In genomic region chr3:57688291-57688690, GRCh38 we compare ENCODE assay signal across 23 cellular contexts. TPM values are rescaled to one million over a fixed set of nuclear protein-coding genes. Genes with fewer than 3 reads are reported as not detected.
DNase-seq lines count a peak whose midpoint lies in the region; ATAC-seq, FAIRE-seq and TF ChIP-seq lines count a peak whose summit lies in the region.
"Had no signal": no experiment of that assay in that cellular context is flagged by ENCODE, and none has a peak within 500 bp of the region (broad histone marks: within the 10 kb centered on the region; RNA-seq: fewer than 3 reads in every experiment).

No MANE protein-coding gene starts in this region.

- H2AK5ac ChIP-seq in H1 (ENCODE audit: low read depth, low read length) = no peak overlapping the region
- no peak overlapping the region for H2AK5ac ChIP-seq in neuronal stem cell (ENCODE audit: low read depth, low read length)

- no peaks in the 10 kb centered on the region for H3K9me2 ChIP-seq in MM.1S (replicated peaks; ENCODE audit: insufficient read depth, low read length)

- POLR2A ChIA-PET in H1 (lab: Charles Lee; ENCODE audit: partially characterized antibody) = interaction anchor here (2.1 kb wide), 1 partner anchor 92 kb away, joined by 7 read pairs; the partner anchor contains the start of gene ARF4

- peaks cover 35% of the 10 kb centered on the region for H3K4me1 Mint-ChIP-seq in activated CD4-positive, alpha-beta T cell treated with anti-CD3 and anti-CD28 coated beads, Interleukin-2, amount 10 ng/mL, durations not matched to agents 24 days and 14 days

- no peak overlapping the region for H3K14ac ChIP-seq in H1 (ENCODE audit: insufficient read length)
- no peak overlapping the region for H3K14ac ChIP-seq in neuronal stem cell (ENCODE audit: low read length)

- TF ChIP-seq RAD21 in H1 (IDR thresholded peaks at IDR 0.05 in 1 of 2, conservative IDR thresholded peaks at IDR 0.05 in 1 of 2; ENCODE audit: low read depth in 2 of 2, low read length in 2 of 2) = no peak

- intact Hi-C loops in activated CD4-positive, alpha-beta T cell treated with anti-CD3 and anti-CD28 coated beads, Interleukin-2, amount 10 ng/mL, durations not matched to agents 24 days and 14 days (cut with micrococcal nuclease) = no loop called here

- peak overlapping the region; percentile 26 for H3K4me3 Mint-ChIP-seq in activated CD4-positive, alpha-beta T cell treated with anti-CD3 and anti-CD28 coated beads, Interleukin-2, amount 10 ng/mL, durations not matched to agents 24 days and 14 days
- H3K4me3 Mint-ChIP-seq: activated CD8-positive, alpha-beta memory T cell treated with anti-CD3 and anti-CD28 coated beads, Interleukin-2, amount 10 ng/mL, durations not matched to agents 7 days and 5 days; activated naive CD4-positive, alpha-beta T cell treated with anti-CD3 and anti-CD28 coated beads for 36 hours; nephron progenitor cell had no signal

- FAIRE-seq in H1 (lab: Jason Lieb, UNC) = no peak

- H3K23ac ChIP-seq in H1 (ENCODE audit: insufficient read length) (no peak overlapping the region), neuronal stem cell (ENCODE audit: low read depth, low read length, poor library complexity) (no peak overlapping the region)

- no peak overlapping the region for H3K27ac Mint-ChIP-seq in activated CD4-positive, alpha-beta T cell treated with anti-CD3 and anti-CD28 coated beads, Interleukin-2, amount 10 ng/mL, durations not matched to agents 24 days and 14 days
- H3K27ac Mint-ChIP-seq: activated CD8-positive, alpha-beta memory T cell treated with anti-CD3 and anti-CD28 coated beads, Interleukin-2, amount 10 ng/mL, durations not matched to agents 7 days and 5 days; activated naive CD4-positive, alpha-beta T cell treated with anti-CD3 and anti-CD28 coated beads for 36 hours; nephron progenitor cell had no signal

- no peaks in the 10 kb centered on the region for H3K9me3 ChIP-seq in MM.1S (replicated peaks; ENCODE audit: insufficient read depth, low read length)
- H3K9me3 ChIP-seq in H1 (ENCODE audit: insufficient read depth in 2 of 2, low read depth in 1 of 2, low read length in 1 of 2) = no peaks in the 10 kb centered on the region
- no peaks in the 10 kb centered on the region for H3K9me3 ChIP-seq in neuronal stem cell (replicated peaks in 1 of 2; ENCODE audit: control insufficient read depth in 2 of 2, insufficient read depth in 1 of 2, low read depth in 1 of 2, low read length in 2 of 2)
- H3K9me3 ChIP-seq: BE2C, gastroesophageal sphincter, transverse colon had no signal

- no peaks in the 10 kb centered on the region for H3K27me3 Mint-ChIP-seq in activated CD4-positive, alpha-beta T cell treated with anti-CD3 and anti-CD28 coated beads, Interleukin-2, amount 10 ng/mL, durations not matched to agents 24 days and 14 days
- H3K27me3 Mint-ChIP-seq: activated CD8-positive, alpha-beta memory T cell treated with anti-CD3 and anti-CD28 coated beads, Interleukin-2, amount 10 ng/mL, durations not matched to agents 7 days and 5 days had no signal

- H4K20me1 ChIP-seq in MM.1S (ENCODE audit: insufficient read depth, low read length) (peaks cover 4% of the 10 kb centered on the region), H1 (replicated peaks in 1 of 2; ENCODE audit: control insufficient read depth in 1 of 2, insufficient read depth in 2 of 2, low read length in 2 of 2) (peaks cover 0 to 3% of the 10 kb centered on the region in 2 experiments)

- H3K27me3 ChIP-seq in MM.1S (replicated peaks; ENCODE audit: insufficient read depth, low read length) = no peaks in the 10 kb centered on the region
- H3K27me3 ChIP-seq in H1 (replicated peaks in 1 of 4; ENCODE audit: control insufficient read depth in 3 of 4, extremely low read depth in 1 of 4, insufficient read depth in 3 of 4, low read length in 3 of 4) = no peaks in the 10 kb centered on the region
- H3K27me3 ChIP-seq in neuronal stem cell (ENCODE audit: control insufficient read depth in 3 of 3, insufficient read depth in 3 of 3, low read depth in 1 of 3, low read length in 3 of 3) = no peaks in the 10 kb centered on the region
- H3K27me3 ChIP-seq: BE2C, brain microvascular endothelial cell, gastroesophageal sphincter, transverse colon had no signal

- H3K18ac ChIP-seq in H1 (ENCODE audit: extremely low read depth, low read length) = no peak overlapping the region
- H3K18ac ChIP-seq in neuronal stem cell (ENCODE audit: low read length) = no peak overlapping the region

- H4K8ac ChIP-seq in H1 (ENCODE audit: extremely low read depth, insufficient read depth, low read length) (no peak overlapping the region), neuronal stem cell (ENCODE audit: low read depth, low read length) (no peak overlapping the region)

- H2BK20ac ChIP-seq in H1 (ENCODE audit: low read length) = no peak overlapping the region

- no peak for TF ChIP-seq POLR2A in H1 (IDR thresholded peaks at IDR 0.05; ENCODE audit: control extremely low read depth in 1 of 2, low read depth in 2 of 2, low read length in 2 of 2)

- H3K36me3 Mint-ChIP-seq in activated CD4-positive, alpha-beta T cell treated with anti-CD3 and anti-CD28 coated beads, Interleukin-2, amount 10 ng/mL, durations not matched to agents 24 days and 14 days (ENCODE audit: low read depth) = peaks cover 7% of the 10 kb centered on the region

- peak overlapping the region; percentile 15 for H3K4me3 ChIP-seq in MM.1S (ENCODE audit: low read length)
- H3K4me3 ChIP-seq in H1 (ENCODE audit: extremely low read depth in 1 of 4, insufficient read depth in 2 of 4, low read depth in 3 of 4, low read length in 4 of 4) = no peak overlapping the region
- no peak overlapping the region for H3K4me3 ChIP-seq in neuronal stem cell (ENCODE audit: low read length in 2 of 2)
- H3K4me3 ChIP-seq: gastroesophageal sphincter, transverse colon had no signal

- H2BK120ac ChIP-seq in H1 (replicated peaks; ENCODE audit: low read depth, low read length) = no peak overlapping the region
- no peak overlapping the region for H2BK120ac ChIP-seq in neuronal stem cell (ENCODE audit: low read depth, low read length)

- TF ChIP-seq CTCF in MM.1S (IDR thresholded peaks at IDR 0.05; ENCODE audit: low read length) (no peak), H1 (IDR thresholded peaks at IDR 0.05; ENCODE audit: control extremely low read depth in 1 of 3, insufficient read depth in 1 of 3, low read depth in 1 of 3, low read length in 3 of 3) (no peak)

- H4K91ac ChIP-seq in H1 (replicated peaks; ENCODE audit: insufficient read length, low read length) (no peak overlapping the region), neuronal stem cell (ENCODE audit: low read depth, low read length, poor library complexity) (no peak overlapping the region)

- H3K79me1 ChIP-seq in H1 (ENCODE audit: low read depth, low read length) = no peaks in the 10 kb centered on the region
- H3K79me1 ChIP-seq in neuronal stem cell (ENCODE audit: low read depth, low read length) = peaks cover 4% of the 10 kb centered on the region

- H3K9ac ChIP-seq in MM.1S (ENCODE audit: low read length) (no peak overlapping the region), H1 (replicated peaks in 1 of 4; ENCODE audit: extremely low read depth in 1 of 4, low read depth in 3 of 4, low read length in 3 of 4) (no peak overlapping the region), neuronal stem cell (ENCODE audit: low read depth, low read length, poor library complexity) (no peak overlapping the region)

- H3K9me3 Mint-ChIP-seq in activated CD4-positive, alpha-beta T cell treated with anti-CD3 and anti-CD28 coated beads, Interleukin-2, amount 10 ng/mL, durations not matched to agents 24 days and 14 days = no peaks in the 10 kb centered on the region
- H3K9me3 Mint-ChIP-seq: activated naive CD4-positive, alpha-beta T cell treated with anti-CD3 and anti-CD28 coated beads for 36 hours; nephron progenitor cell had no signal

- H2AFZ ChIP-seq in MM.1S (ENCODE audit: low read length) (no peak overlapping the region), H1 (ENCODE audit: low read length) (no peak overlapping the region), neuronal stem cell (ENCODE audit: low read length) (no peak overlapping the region)

- no peak for TF ChIP-seq EP300 in H1 (IDR thresholded peaks at IDR 0.05; ENCODE audit: borderline replicate concordance in 1 of 2, low read depth in 2 of 2, low read length in 2 of 2)

- H3K27ac ChIP-seq in MM.1S (ENCODE audit: low read length) = peak overlapping the region; percentile 19; the same call in 1 of the 2 replicates
- 0 out of 2 replicates have a peak overlapping the region, but pooled peaks have one; percentile 7 for H3K27ac ChIP-seq in H1 (ENCODE audit: low read depth, low read length)
- H3K27ac ChIP-seq in neuronal stem cell (replicated peaks; ENCODE audit: low read length) = peak overlapping the region; percentile 7
- H3K27ac ChIP-seq: 22Rv1, brain microvascular endothelial cell had no signal

- no peak overlapping the region for H3K4ac ChIP-seq in H1 (replicated peaks; ENCODE audit: insufficient read length, low read depth, low read length)
- no peak overlapping the region for H3K4ac ChIP-seq in neuronal stem cell (ENCODE audit: low read length)

- ATAC-seq in GM21528 (IDR thresholded peaks at IDR 0.05; ENCODE audit: low FRiP score, unreplicated experiment) = no peak
- ATAC-seq: activated CD8-positive, alpha-beta memory T cell treated with anti-CD3 and anti-CD28 coated beads, Interleukin-2, amount 10 ng/mL, durations not matched to agents 7 days and 5 days; gastroesophageal sphincter had no signal

- H3K4me1 ChIP-seq in MM.1S (ENCODE audit: low read length) (peaks cover 25% of the 10 kb centered on the region), H1 (replicated peaks in 1 of 4; ENCODE audit: control insufficient read depth in 3 of 4, insufficient read depth in 4 of 4, low read length in 3 of 4) (peaks cover 0 to 5% (median under 1%) of the 10 kb centered on the region in 4 experiments; a peak in 4 of 7 replicates), neuronal stem cell (ENCODE audit: control insufficient read depth in 2 of 2, insufficient read depth in 1 of 2, low read depth in 1 of 2, low read length in 2 of 2) (peaks cover 3 to 4% of the 10 kb centered on the region in 2 donors)
- H3K4me1 ChIP-seq: BE2C had no signal

- CTCF ChIA-PET in H1 (lab: Charles Lee; ENCODE audit: partially characterized antibody) = interaction anchor here (1.2 kb wide), 1 partner anchor 13 kb away, joined by 3 read pairs; no protein-coding TSS in a partner anchor

- H2BK12ac ChIP-seq in H1 (ENCODE audit: low read depth, low read length) (no peak overlapping the region), neuronal stem cell (ENCODE audit: low read length) (no peak overlapping the region)

- peak overlapping the region; percentile 34 for H3K4me2 ChIP-seq in MM.1S (ENCODE audit: low read depth, low read length)
- H3K4me2 ChIP-seq in H1 (ENCODE audit: insufficient read depth in 1 of 2, low read depth in 2 of 2, low read length in 2 of 2) = no peak overlapping the region
- H3K4me2 ChIP-seq in neuronal stem cell (ENCODE audit: insufficient read depth, low read length, poor library complexity, severe bottlenecking) = no peak overlapping the region

- H3K23me2 ChIP-seq in H1 (ENCODE audit: low read depth, low read length) = no peaks in the 10 kb centered on the region; the same call in 1 of the 2 replicates

- DNase-seq in activated CD4-positive, alpha-beta T cell treated with anti-CD3 and anti-CD28 coated beads, Interleukin-2, amount 10 ng/mL, durations not matched to agents 24 days and 14 days = no peak
- DNase-seq in activated CD4-positive, alpha-beta T cell treated with anti-CD3 and anti-CD28 coated beads, Interleukin-2, amount 50 U/mL, for 48 hours = no peak
- DNase-seq in MM.1S = peak; percentile 21
- DNase-seq in H1 (ENCODE audit: low read depth in 1 of 2, low spot score in 2 of 2) = no peak
- DNase-seq in neuronal stem cell (ENCODE audit: low spot score) = no peak
- DNase-seq in NOMO-1 treated with DMSO at 0.1 percent for 48 hours (lab: John Stamatoyannopoulos, UW; ENCODE audit: unreplicated experiment) = no peak
- DNase-seq in DMS114 treated with DMSO at 0.1 percent for 48 hours (lab: John Stamatoyannopoulos, UW; ENCODE audit: unreplicated experiment) = no peak
- DNase-seq: activated CD8-positive, alpha-beta memory T cell treated with anti-CD3 and anti-CD28 coated beads, Interleukin-2, amount 10 ng/mL, durations not matched to agents 7 days and 5 days; activated naive CD4-positive, alpha-beta T cell treated with anti-CD3 and anti-CD28 coated beads for 36 hours; BE2C; brain microvascular endothelial cell; dermis blood vessel endothelial cell; DMS153; erythroblast; HCEC 1CT; NCI-H1694; NCI-H226; nephron progenitor cell; stimulated activated naive CD4-positive, alpha-beta T cell treated with Interleukin-2 at 50 U/mL for 16 hours; transverse colon had no signal

- H4K5ac ChIP-seq in H1 (ENCODE audit: insufficient read length, low read depth, low read length) = no peak overlapping the region

- peaks cover 8% of the 10 kb centered on the region for H3F3A ChIP-seq in MM.1S (ENCODE audit: insufficient read depth, low read length)

- H3K36me3 ChIP-seq in MM.1S (replicated peaks; ENCODE audit: insufficient read depth, low read length) = no peaks in the 10 kb centered on the region; the same call in 1 of the 2 replicates
- no peaks in the 10 kb centered on the region for H3K36me3 ChIP-seq in H1 (ENCODE audit: control insufficient read depth in 2 of 4, insufficient read depth in 4 of 4, low read length in 3 of 4)
- H3K36me3 ChIP-seq in neuronal stem cell (replicated peaks in 1 of 2; ENCODE audit: control insufficient read depth in 2 of 2, insufficient read depth in 2 of 2, low read length in 2 of 2) = peaks cover 0 to 21% of the 10 kb centered on the region in 2 donors
- H3K36me3 ChIP-seq: BE2C, brain microvascular endothelial cell, gastroesophageal sphincter, transverse colon had no signal

- H2BK15ac ChIP-seq in H1 (ENCODE audit: low read length) = no peak overlapping the region
- no peak overlapping the region for H2BK15ac ChIP-seq in neuronal stem cell (ENCODE audit: low read length)

- H2BK5ac ChIP-seq in H1 (ENCODE audit: low read depth, low read length) (no peak overlapping the region), neuronal stem cell (ENCODE audit: low read length) (no peak overlapping the region)

- WGBS in H1 (ENCODE audit: extremely low coverage in 1 of 2, insufficient coverage in 1 of 2, insufficient read length in 1 of 2, insufficient replicate concordance in 2 of 2, low coverage in 1 of 2, low lambda C conversion rate in 2 of 2, missing lambda C conversion rate in 1 of 2), 2 experiments = 91% methylated on average over 3 of the region's 3 CpGs; no CpG with 5 or more reads in 1 of the 2 experiments
- WGBS in neuronal stem cell (ENCODE audit: extremely low coverage in 2 of 2, insufficient read length in 2 of 2, insufficient replicate concordance in 1 of 2), 2 donors = no CpG with 5 or more reads among the region's 3 CpGs

- peaks cover 80% of the 10 kb centered on the region for H3K79me2 ChIP-seq in MM.1S (ENCODE audit: low read length)
- peaks cover 0 to 71% of the 10 kb centered on the region in 2 experiments; a peak in 2 of 4 replicates for H3K79me2 ChIP-seq in H1 (ENCODE audit: control insufficient read depth in 1 of 2, insufficient read depth in 2 of 2, low read length in 2 of 2)

- H3K56ac ChIP-seq in H1 (replicated peaks; ENCODE audit: insufficient read length, low read depth, low read length) = no peak overlapping the region

RNA-seq across cellular contexts. Expression of gene DENND6A, which starts 4.6 kb away (rescaled TPM):
- 20.8 and 25.2 TPM in 2 replicates for total RNA-seq in activated CD4-positive, alpha-beta T cell treated with anti-CD3 and anti-CD28 coated beads, Interleukin-2, amount 10 ng/mL, durations not matched to agents 24 days and 14 days
- 10.0 and 14.8 TPM in 2 replicates for total RNA-seq in H1 (2021; fragmentation: NEBNext Ultra II Directional; extraction: Animal tissue kit (Norgen Biotek cat#: 25700))
- 7.3 and 7.8 TPM in 2 replicates for polyA plus RNA-seq in H1 (2011; rRNA removed)
- polyA plus RNA-seq in H1 (2011; cell fraction: cytosol; rRNA removed) = 5.5 TPM
- 3.9 TPM for polyA plus RNA-seq in H1 (2011; cell fraction: nucleus; rRNA removed)
- polyA plus RNA-seq in H1 (2012, experiment 1 of 2) = 5.7 to 13.0 TPM (median 6.9 TPM) in 4 replicates
- polyA plus RNA-seq in H1 (2012, experiment 2 of 2) = 0.94 TPM
- polyA plus RNA-seq in H1 (2013, experiment 1 of 2) = 7.5 TPM
- 7.8 TPM for polyA plus RNA-seq in H1 (2013, experiment 2 of 2)
- polyA minus RNA-seq in H1 (2011; rRNA and poly(A)+ RNA removed) = 11.8 and 21.9 TPM in 2 replicates
- 6.0 TPM for polyA minus RNA-seq in H1 (2011; cell fraction: cytosol; rRNA and poly(A)+ RNA removed)
- 9.7 TPM for polyA minus RNA-seq in H1 (2011; cell fraction: nucleus; rRNA and poly(A)+ RNA removed)
- 13.1 TPM for polyA plus RNA-seq in neuronal stem cell (2013, experiment 1 of 2)
- 13.1 TPM for polyA plus RNA-seq in neuronal stem cell (2013, experiment 2 of 2)
